In the genomic region with DNA sequence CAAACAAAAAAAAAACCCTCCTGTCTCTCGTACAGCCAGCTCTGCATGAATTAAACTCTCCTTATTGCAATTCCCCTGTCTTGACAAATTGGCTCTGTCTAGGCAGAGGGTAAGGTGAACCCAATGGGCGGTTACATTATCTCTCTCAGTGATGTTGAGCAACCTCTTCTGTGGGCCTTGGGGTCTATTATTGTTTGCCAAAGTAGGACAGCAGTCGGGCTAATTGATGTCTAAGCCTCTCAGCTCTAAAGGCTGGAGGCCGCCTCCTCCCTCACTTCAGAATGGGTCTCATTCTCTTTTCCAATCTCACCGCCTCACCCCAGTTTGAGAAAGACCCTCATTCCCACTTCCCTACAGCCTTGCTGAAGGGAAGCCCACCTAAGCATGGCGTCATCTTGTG, we compare ENCODE assay signal across 1 cellular context.
TF ChIP-seq lines count a peak whose summit lies in the region.

No MANE protein-coding gene starts in this region.

TF ChIP-seq in GM12878, 131 proteins besides CTCF, POLR2A, EP300 and RAD21:
- TF ChIP-seq MEF2A (IDR thresholded peaks at IDR 0.05; ENCODE audit: insufficient read depth, low read depth, low read length) = no peak
- no peak for TF ChIP-seq MXI1 (IDR thresholded peaks at IDR 0.05; ENCODE audit: low read depth, low read length)
- TF ChIP-seq, protein P1, sequence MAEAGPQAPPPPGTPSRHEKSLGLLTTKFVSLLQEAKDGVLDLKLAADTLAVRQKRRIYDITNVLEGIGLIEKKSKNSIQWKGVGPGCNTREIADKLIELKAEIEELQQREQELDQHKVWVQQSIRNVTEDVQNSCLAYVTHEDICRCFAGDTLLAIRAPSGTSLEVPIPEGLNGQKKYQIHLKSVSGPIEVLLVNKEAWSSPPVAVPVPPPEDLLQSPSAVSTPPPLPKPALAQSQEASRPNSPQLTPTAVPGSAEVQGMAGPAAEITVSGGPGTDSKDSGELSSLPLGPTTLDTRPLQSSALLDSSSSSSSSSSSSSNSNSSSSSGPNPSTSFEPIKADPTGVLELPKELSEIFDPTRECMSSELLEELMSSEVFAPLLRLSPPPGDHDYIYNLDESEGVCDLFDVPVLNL (IDR thresholded peaks at IDR 0.05; ENCODE audit: low read depth, low read length) = no peak
